8 cellular contexts compared by ENCODE assay signal in the genomic region with DNA sequence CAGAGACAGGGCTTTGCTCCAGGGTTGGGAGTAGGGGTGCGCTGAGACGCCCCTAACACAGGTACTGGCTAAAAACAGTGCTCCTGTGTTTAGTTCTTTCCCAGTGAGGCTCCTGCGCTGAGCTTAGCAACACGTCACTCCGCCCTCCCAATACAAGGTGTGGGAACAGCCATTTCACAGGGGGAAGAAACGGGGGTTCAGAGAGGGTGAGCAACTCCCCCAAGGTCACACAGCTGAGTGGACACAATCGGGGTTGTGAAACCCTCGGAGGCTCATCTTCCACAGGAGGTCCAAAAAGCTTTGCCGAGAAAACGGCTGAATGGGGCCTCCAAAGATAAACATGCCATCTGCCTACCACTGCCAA. TPM values are rescaled to one million over a fixed set of nuclear protein-coding genes. Genes with fewer than 3 reads are reported as not detected.
DNase-seq lines count a peak whose midpoint lies in the region; ATAC-seq and TF ChIP-seq lines count a peak whose summit lies in the region.

No MANE protein-coding gene starts in this region.

- peaks cover 6% of the 10 kb centered on the region; the same call in 1 of the 2 replicates for H3K79me2 ChIP-seq in PC-9 (ENCODE audit: low read depth)

- H3K9me3 ChIP-seq in neuron (ENCODE audit: low read length), result no peaks in the 10 kb centered on the region
- H3K9me3 ChIP-seq in PC-9 (ENCODE audit: insufficient read depth, low read depth), result no peaks in the 10 kb centered on the region

- H3K36me3 ChIP-seq in neuron (ENCODE audit: insufficient read depth, low read length) (peaks cover 5% of the 10 kb centered on the region), PC-9 (ENCODE audit: low read depth) (no peaks in the 10 kb centered on the region)

- H3K4me1 ChIP-seq in neuron (ENCODE audit: insufficient read depth, low read length) (no peaks in the 10 kb centered on the region), PC-9 (replicated peaks; ENCODE audit: insufficient read depth) (peaks cover 21% of the 10 kb centered on the region)

- intact Hi-C loops in PC-9 (cut with micrococcal nuclease; ENCODE audit: unreplicated experiment), result no loop called here

- peak overlapping the region; percentile 74 for H2AFZ ChIP-seq in neuron (ENCODE audit: low read depth, low read length)
- H2AFZ ChIP-seq in PC-9, result no peak overlapping the region

- POLR2A ChIA-PET in PC-9 (lab: Charles Lee; ENCODE audit: unreplicated experiment), result no interaction called here
- POLR2A ChIA-PET in GM10248 (lab: Yijun Ruan, JAX), result no interaction called here

- H3K4me3 ChIP-seq in GM12864 (ENCODE audit: low read depth, low read length), result peak overlapping the region; percentile 91
- H3K4me3 ChIP-seq in neuron (ENCODE audit: low read length), result peak overlapping the region; percentile 80
- H3K4me3 ChIP-seq in PC-9, result no peak overlapping the region

- peak; percentile 12 for ATAC-seq in HG03432 (IDR thresholded peaks at IDR 0.05; ENCODE audit: unreplicated experiment)
- no peak for ATAC-seq in GM19395 (IDR thresholded peaks at IDR 0.05; ENCODE audit: unreplicated experiment)

- no peak overlapping the region for H3K4me2 ChIP-seq in PC-9

- H3K27me3 ChIP-seq in neuron (ENCODE audit: insufficient read depth, low read length) (no peaks in the 10 kb centered on the region), PC-9 (ENCODE audit: insufficient read depth, low read depth) (no peaks in the 10 kb centered on the region)

- H4K20me1 ChIP-seq in PC-9 (ENCODE audit: insufficient read depth), result no peaks in the 10 kb centered on the region

- TF ChIP-seq CTCF in GM12864 (IDR thresholded peaks at IDR 0.05; ENCODE audit: low read depth, low read length, missing control alignments) (no peak), PC-9 (conservative IDR thresholded peaks at IDR 0.05) (no peak), GM10248 (IDR thresholded peaks at IDR 0.05; ENCODE audit: control extremely low read depth, extremely low read depth, low read depth, missing control alignments) (no peak)

- BruUV-seq in PC-9 (replicated peaks; lab: Mats Ljungman, UMichigan), result no TSS peak

- H3K27ac ChIP-seq in cingulate gyrus (ENCODE audit: low read depth, low read length), result peak overlapping the region; percentile 69
- H3K27ac ChIP-seq in PC-9, result no peak overlapping the region

- DNase-seq in GM12864 (ENCODE audit: low read depth) (no peak), PC-9 (no peak), GM10248 (ENCODE audit: extremely low spot score) (no peak)
- no peak for DNase-seq in stimulated activated CD4-positive, alpha-beta T cell treated with anti-CD3 and anti-CD28 coated beads, Interleukin-2, amount 100 ng/mL, for 48 hours

- no peaks in the 10 kb centered on the region for H3K9me2 ChIP-seq in PC-9 (ENCODE audit: insufficient read depth)

- peaks cover 6% of the 10 kb centered on the region; the same call in 1 of the 2 replicates for H3F3A ChIP-seq in PC-9 (ENCODE audit: insufficient read depth, low read depth)

- CTCF ChIA-PET in PC-9 (lab: Charles Lee), result no interaction called here
- CTCF ChIA-PET in GM10248 (lab: Yijun Ruan, JAX), result interaction anchor here (1.0 to 5.4 kb wide), 2 partner anchors 18 to 31 kb away, joined by 3 to 33 read pairs; a partner anchor contains a TSS

RNA-seq across cellular contexts. Expression of a gene that starts 0.6 kb away (rescaled TPM):
- 0.90 and 0.93 TPM in 2 replicates for total RNA-seq in PC-9 (2021)

RNA-seq across cellular contexts. Expression of a gene that starts 17.9 kb away (rescaled TPM):
- total RNA-seq in PC-9 (2021), result 30.7 TPM in 2 replicates

RNA-seq across cellular contexts. Expression of a gene that starts 34.7 kb away (rescaled TPM):
- 45.0 and 54.6 TPM in 2 replicates for total RNA-seq in PC-9 (2021)

RNA-seq across cellular contexts. Expression of a gene that starts 35.1 kb away (rescaled TPM):
- 36.1 and 57.5 TPM in 2 replicates for total RNA-seq in PC-9 (2021)

RNA-seq across cellular contexts. Expression of a gene that starts 48.9 kb away (rescaled TPM):
- 22.7 and 23.8 TPM in 2 replicates for total RNA-seq in PC-9 (2021)
